Comparison of ENCODE assay signal across 22 cellular contexts in the genomic region with DNA sequence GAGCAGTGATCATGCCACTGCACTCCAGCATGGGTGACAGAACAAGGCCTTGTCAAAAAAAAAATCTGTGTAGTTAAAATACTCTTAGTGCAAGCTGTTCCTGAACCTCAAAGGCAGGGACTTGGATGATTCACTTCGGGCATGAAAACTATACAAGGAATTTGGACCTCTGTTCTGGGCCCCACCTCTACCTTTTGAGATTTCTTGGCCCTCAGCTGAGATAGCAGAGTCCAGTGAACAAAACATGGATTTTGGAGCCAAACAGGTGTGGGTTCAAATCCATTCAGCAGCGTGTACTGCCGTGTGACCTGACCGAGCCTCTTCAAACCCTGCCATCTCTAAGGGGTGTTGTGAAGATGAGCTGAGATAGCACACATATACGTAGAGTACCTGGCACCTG. TPM values are rescaled to one million over a fixed set of nuclear protein-coding genes. Genes with fewer than 3 reads are reported as not detected.
"Had no signal": no experiment of that assay in that cellular context is flagged by ENCODE, and none has a peak within 500 bp of the region (broad histone marks: within the 10 kb centered on the region; RNA-seq: fewer than 3 reads in every experiment).

No MANE protein-coding gene starts in this region.

- H3K27ac ChIP-seq: ascending aorta, body of pancreas had no signal

- H3K27ac Mint-ChIP-seq: activated naive CD4-positive, alpha-beta T cell treated with anti-CD3 and anti-CD28 coated beads, Interleukin-2, amount 50 U/mL, for 72 hours; activated naive CD8-positive, alpha-beta T cell treated with anti-CD3 and anti-CD28 coated beads, Interleukin-2, amount 50 U/mL, for 24 hours; T-helper 17 cell; WTC11 had no signal

- H3K27me3 ChIP-seq: ascending aorta, body of pancreas had no signal

- H3K9me3 ChIP-seq: ascending aorta, body of pancreas had no signal

- H3K4me3 ChIP-seq: ascending aorta, body of pancreas, K562 had no signal

- H3K36me3 Mint-ChIP-seq: activated naive CD4-positive, alpha-beta T cell treated with anti-CD3 and anti-CD28 coated beads, Interleukin-2, amount 50 U/mL, for 72 hours; WTC11 had no signal

- H3K27me3 Mint-ChIP-seq: activated naive CD8-positive, alpha-beta T cell treated with anti-CD3 and anti-CD28 coated beads, Interleukin-2, amount 50 U/mL, for 24 hours had no signal

- H3K4me1 ChIP-seq: ascending aorta had no signal

- DNase-seq: activated CD4-positive, alpha-beta T cell treated with anti-CD3 and anti-CD28 coated beads for 48 hours; activated CD4-positive, alpha-beta T cell treated with anti-CD3 and anti-CD28 coated beads, Interleukin-2, amount 50 U/mL, for 4 hours; activated CD4-positive, CD25-positive, alpha-beta regulatory T cell treated with anti-CD3 and anti-CD28 coated beads, Interleukin-2, amount 50 U/mL, for 72 hours; activated naive CD4-positive, alpha-beta T cell treated with Interleukin-2 at 50 U/mL for 16 hours; activated naive CD8-positive, alpha-beta T cell treated with anti-CD3 and anti-CD28 coated beads, Interleukin-2, amount 50 U/mL, for 24 hours; activated T-cell treated with anti-CD3 and anti-CD28 coated beads, Interleukin-2, amount 50 U/mL, for 4 hours; amniotic stem cell; body of pancreas; Karpas-422; NCI-H1105 treated with DMSO at 0.1 percent for 48 hours; NCI-H1436 treated with DMSO at 0.1 percent for 48 hours; NCI-H2081; NCI-H524; PC-3; SHP77 treated with DMSO at 0.1 percent for 48 hours; T-helper 17 cell; T-helper 9 cell had no signal

- ATAC-seq: activated naive CD4-positive, alpha-beta T cell treated with anti-CD3 and anti-CD28 coated beads, Interleukin-2, amount 50 U/mL, for 72 hours; activated naive CD8-positive, alpha-beta T cell treated with anti-CD3 and anti-CD28 coated beads, Interleukin-2, amount 50 U/mL, for 24 hours; activated T-cell treated with anti-CD3 and anti-CD28 coated beads, Interleukin-2, amount 50 U/mL, for 4 hours; body of pancreas; K562; PC-3; T-helper 17 cell had no signal

- H3K4me3 Mint-ChIP-seq: activated naive CD8-positive, alpha-beta T cell treated with anti-CD3 and anti-CD28 coated beads, Interleukin-2, amount 50 U/mL, for 24 hours; activated T-cell treated with anti-CD3 and anti-CD28 coated beads, Interleukin-2, amount 50 U/mL, for 4 hours; T-helper 17 cell; WTC11 had no signal

- H3K36me3 ChIP-seq: ascending aorta had no signal

- H3K9me3 Mint-ChIP-seq: activated naive CD4-positive, alpha-beta T cell treated with anti-CD3 and anti-CD28 coated beads, Interleukin-2, amount 50 U/mL, for 72 hours; activated naive CD8-positive, alpha-beta T cell treated with anti-CD3 and anti-CD28 coated beads, Interleukin-2, amount 50 U/mL, for 24 hours; activated T-cell treated with anti-CD3 and anti-CD28 coated beads, Interleukin-2, amount 50 U/mL, for 4 hours; WTC11 had no signal

RNA-seq across cellular contexts. Expression of a gene that starts 6.8 kb away (rescaled TPM):
- total RNA-seq: activated naive CD4-positive, alpha-beta T cell treated with anti-CD3 and anti-CD28 coated beads, Interleukin-2, amount 50 U/mL, for 72 hours; activated T-cell treated with anti-CD3 and anti-CD28 coated beads, Interleukin-2, amount 50 U/mL, for 4 hours; ascending aorta; bronchial epithelial cell; PC-3; T-helper 17 cell; WTC11 had no signal
- polyA plus RNA-seq: K562 had no signal

RNA-seq across cellular contexts. Expression of a gene that starts 25.9 kb away (rescaled TPM):
- total RNA-seq: activated naive CD4-positive, alpha-beta T cell treated with anti-CD3 and anti-CD28 coated beads, Interleukin-2, amount 50 U/mL, for 72 hours; activated T-cell treated with anti-CD3 and anti-CD28 coated beads, Interleukin-2, amount 50 U/mL, for 4 hours; ascending aorta; bronchial epithelial cell; K562; PC-3; T-helper 17 cell; WTC11 had no signal
- polyA plus RNA-seq: K562 had no signal
